12 cellular contexts compared by ENCODE assay signal in the genomic region with DNA sequence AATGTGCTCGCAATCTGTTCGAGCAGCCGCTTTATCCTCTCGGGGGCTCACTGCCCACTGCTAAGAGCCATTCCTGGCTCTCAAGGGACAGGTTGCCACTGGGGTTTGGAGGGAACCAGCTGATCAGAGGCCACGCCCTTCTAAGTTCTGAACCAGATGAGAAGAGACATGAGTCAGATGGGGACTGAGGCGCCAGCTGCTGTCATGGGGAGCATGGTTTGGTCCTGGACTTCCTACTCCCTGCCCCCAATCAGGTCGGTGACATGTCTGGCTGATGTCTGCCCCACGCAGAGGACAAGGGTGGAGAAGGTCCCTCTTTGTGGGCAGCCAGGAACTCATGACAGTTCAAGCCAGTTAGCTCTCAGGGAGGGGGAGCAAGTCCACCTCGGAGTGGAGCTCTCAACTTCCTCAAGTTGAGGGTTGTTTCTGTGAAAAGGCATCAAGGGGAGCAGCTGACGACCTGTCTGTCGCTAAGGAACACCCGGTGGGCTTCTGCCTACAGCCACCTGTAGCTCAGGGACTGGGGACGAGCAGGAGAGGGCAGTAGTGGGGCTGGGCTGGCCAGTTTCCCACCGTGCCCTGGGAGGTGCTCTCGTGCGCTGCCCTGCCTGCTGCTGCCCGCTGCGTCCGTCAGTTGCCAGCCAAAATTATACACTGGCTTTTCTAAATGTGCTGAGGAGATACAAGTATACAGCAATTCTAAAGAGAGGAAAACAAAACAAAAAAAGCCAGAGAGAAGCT. TPM values are rescaled to one million over a fixed set of nuclear protein-coding genes. Genes with fewer than 3 reads are reported as not detected.
DNase-seq lines count a peak whose midpoint lies in the region; ATAC-seq and TF ChIP-seq lines count a peak whose summit lies in the region.
"Had no signal": no experiment of that assay in that cellular context is flagged by ENCODE, and none has a peak within 500 bp of the region (broad histone marks: within the 10 kb centered on the region; RNA-seq: fewer than 3 reads in every experiment).

No MANE protein-coding gene starts in this region.

- peaks cover 18% of the 10 kb centered on the region for H3K36me3 ChIP-seq in iPS-15b (ENCODE audit: control insufficient read depth, insufficient read depth, low read length)

- DNase-seq in A172 (ENCODE audit: low spot score) (peak; percentile 83), Daoy (ENCODE audit: low read depth) (peak; percentile 81), WTC11 (ENCODE audit: low spot score) (peak; percentile 46), midbrain (lab: John Stamatoyannopoulos, UW) (no peak), SHP77 (lab: John Stamatoyannopoulos, UW) (no peak), NCI-H187 treated with DMSO at 0.1 percent for 48 hours (lab: John Stamatoyannopoulos, UW) (no peak)
- DNase-seq in effector memory CD8-positive, alpha-beta T cell = no peak
- DNase-seq: activated naive CD4-positive, alpha-beta T cell treated with anti-CD3 and anti-CD28 coated beads, Interleukin-2, amount 10 ng/mL, durations not matched to agents 7 days and 5 days; KG1; kidney had no signal

- H3K36me3 Mint-ChIP-seq in WTC11 = peaks cover 16% of the 10 kb centered on the region
- peaks cover 31% of the 10 kb centered on the region for H3K36me3 Mint-ChIP-seq in effector memory CD8-positive, alpha-beta T cell (ENCODE audit: insufficient read depth)

- H3K4me3 Mint-ChIP-seq in WTC11 = no peak overlapping the region
- no peak overlapping the region for H3K4me3 Mint-ChIP-seq in effector memory CD8-positive, alpha-beta T cell
- H3K4me3 Mint-ChIP-seq: activated naive CD4-positive, alpha-beta T cell treated with anti-CD3 and anti-CD28 coated beads, Interleukin-2, amount 10 ng/mL, durations not matched to agents 7 days and 5 days; type B pancreatic cell had no signal

- no peaks in the 10 kb centered on the region for H3K27me3 Mint-ChIP-seq in WTC11 (ENCODE audit: low read depth)
- no peaks in the 10 kb centered on the region for H3K27me3 Mint-ChIP-seq in effector memory CD8-positive, alpha-beta T cell
- H3K27me3 Mint-ChIP-seq: activated naive CD4-positive, alpha-beta T cell treated with anti-CD3 and anti-CD28 coated beads, Interleukin-2, amount 10 ng/mL, durations not matched to agents 7 days and 5 days; type B pancreatic cell had no signal

- H3K9ac ChIP-seq in iPS-15b (ENCODE audit: low read depth, low read length) = peak overlapping the region; percentile 60

- H3K27ac Mint-ChIP-seq in WTC11 = peak overlapping the region; percentile 89
- peak overlapping the region in 1 of 2 donors; percentile 13 for H3K27ac Mint-ChIP-seq in effector memory CD8-positive, alpha-beta T cell
- H3K27ac Mint-ChIP-seq: activated naive CD4-positive, alpha-beta T cell treated with anti-CD3 and anti-CD28 coated beads, Interleukin-2, amount 10 ng/mL, durations not matched to agents 7 days and 5 days; type B pancreatic cell had no signal

- no peaks in the 10 kb centered on the region for H3K9me3 ChIP-seq in iPS-15b (ENCODE audit: control insufficient read depth, insufficient read depth, low read length)

- no peak for TF ChIP-seq CTCF in WTC11 (IDR thresholded peaks at IDR 0.05)

- CTCF ChIA-PET in WTC11 (lab: Charles Lee) = interaction anchor here (0.7 to 1.9 kb wide), 15 partner anchors 9 to 482 kb away, joined by 3 to 10 read pairs (median 4); partner anchors contain the start of gene PSMC1

- H3K9me3 Mint-ChIP-seq in WTC11 = no peaks in the 10 kb centered on the region
- H3K9me3 Mint-ChIP-seq in effector memory CD8-positive, alpha-beta T cell = no peaks in the 10 kb centered on the region
- H3K9me3 Mint-ChIP-seq: activated naive CD4-positive, alpha-beta T cell treated with anti-CD3 and anti-CD28 coated beads, Interleukin-2, amount 10 ng/mL, durations not matched to agents 7 days and 5 days; type B pancreatic cell had no signal

- H3K4me3 ChIP-seq in iPS-15b (ENCODE audit: low read depth, low read length) = no peak overlapping the region

- peak; percentile 60 for ATAC-seq in WTC11
- no peak for ATAC-seq in effector memory CD8-positive, alpha-beta T cell (replicated peaks)

- H3K4me1 ChIP-seq in iPS-15b (ENCODE audit: control insufficient read depth, insufficient read depth, low read length) = no peaks in the 10 kb centered on the region

- 0 out of 2 replicates have a peak, but pooled peaks cover 2% of the 10 kb centered on the region for H3K4me1 Mint-ChIP-seq in WTC11
- peaks cover 6 to 8% of the 10 kb centered on the region in 2 donors for H3K4me1 Mint-ChIP-seq in effector memory CD8-positive, alpha-beta T cell (ENCODE audit: low read depth in 2 of 2)

- H3K27me3 ChIP-seq in iPS-15b (ENCODE audit: control insufficient read depth, insufficient read depth, low read length) = no peaks in the 10 kb centered on the region

- POLR2A ChIA-PET in WTC11 (lab: Charles Lee) = interaction anchor here (0.6 kb wide), 1 partner anchor 60 kb away, joined by 6 read pairs; no protein-coding TSS in a partner anchor

TF ChIP-seq in WTC11, 78 proteins besides CTCF, POLR2A, EP300 and RAD21:
- TF ChIP-seq GABPB1 (CRISPR knock-in tag; IDR thresholded peaks at IDR 0.05) = no peak
- 0 out of 2 replicates have a peak, but pooled peaks have one; percentile 13 for TF ChIP-seq FOXP1 (CRISPR knock-in tag; IDR thresholded peaks at IDR 0.05; ENCODE audit: borderline replicate concordance)

RNA-seq across cellular contexts. Expression of gene PSMC1, which starts 20.4 kb away (rescaled TPM):
- total RNA-seq in A172 (2014; rRNA removed; shearing (Covaris generic)) = 677 and 742 TPM in 2 replicates
- total RNA-seq in Daoy (2014; rRNA removed; shearing (Covaris generic)) = 661 and 696 TPM in 2 replicates
- total RNA-seq in WTC11 (2021) = 75.9 to 92.8 TPM (median 88.9 TPM) in 3 replicates

RNA-seq across cellular contexts. Expression of gene NRDE2, which starts 54.9 kb away (rescaled TPM):
- total RNA-seq in A172 (2014; rRNA removed; shearing (Covaris generic)) = 8.3 and 8.7 TPM in 2 replicates
- 7.5 and 8.9 TPM in 2 replicates for total RNA-seq in Daoy (2014; rRNA removed; shearing (Covaris generic))
- 12.1 to 13.5 TPM (median 12.2 TPM) in 3 replicates for total RNA-seq in WTC11 (2021)

Comparison
In these comparisons a context has a peak if more than half of its experiments do, and no peak if none do; other contexts are left out.
1. DNase-seq: peak in A172 (single experiment), Daoy (single experiment) and WTC11 (single experiment); none in midbrain (single experiment), SHP77 (0 of 2), effector memory CD8-positive, alpha-beta T cell (0 of 3) and NCI-H187 treated with DMSO at 0.1 percent for 48 hours (single experiment).